In genomic region chr11:102551188-102551781, GRCh38 we compare ENCODE assay signal across 1 cellular context.
TF ChIP-seq lines count a peak whose summit lies in the region.

No MANE protein-coding gene starts in this region.

TF ChIP-seq in HEK293T, 16 proteins besides CTCF, POLR2A, EP300 and RAD21:
- TF ChIP-seq FOXK2 (IDR thresholded peaks at IDR 0.05) (no peak), FOXM1 (IDR thresholded peaks at IDR 0.05; ENCODE audit: borderline replicate concordance) (no peak), FOXA1 (IDR thresholded peaks at IDR 0.05) (no peak), NFRKB (IDR thresholded peaks at IDR 0.05) (no peak), CTBP1 (IDR thresholded peaks at IDR 0.05; ENCODE audit: borderline replicate concordance) (no peak), L3MBTL2 (conservative IDR thresholded peaks at IDR 0.05) (no peak), PKNOX1 (IDR thresholded peaks at IDR 0.05) (no peak), SUZ12 (IDR thresholded peaks at IDR 0.05) (no peak), ZNF384 (IDR thresholded peaks at IDR 0.05) (no peak), ARNT (IDR thresholded peaks at IDR 0.05) (no peak), HDGF (IDR thresholded peaks at IDR 0.05; ENCODE audit: borderline replicate concordance) (no peak), BHLHE40 (IDR thresholded peaks at IDR 0.05; ENCODE audit: borderline replicate concordance) (no peak)
TF ChIP-seq in HEK293T: peak in this region for 0.
